Comparison of ENCODE assay signal across 8 cellular contexts in genomic region chr5:170278611-170279500, GRCh38. TPM values are rescaled to one million over a fixed set of nuclear protein-coding genes. Genes with fewer than 3 reads are reported as not detected.
DNase-seq lines count a peak whose midpoint lies in the region; ATAC-seq and TF ChIP-seq lines count a peak whose summit lies in the region.

No MANE protein-coding gene starts in this region.

- peak overlapping the region; percentile 88 to 99 for H3K27ac Mint-ChIP-seq in natural killer cell treated with Interleukin-12 subunit alpha and Interleukin-12 subunit beta and Interleukin-15 and Interleukin-18, amount 100 ng/mL, for 72 hours

- DNase-seq in SIG-M5 treated with dmso at 0.1 percent for 504 hours (lab: John Stamatoyannopoulos, UW; ENCODE audit: unreplicated experiment) (peak; percentile 91), activated gamma-delta T cell treated with Interleukin-2 at 50 U/mL for 16 hours (peak; percentile 90), upper lobe of right lung (peak; percentile 81), NCI-H1105 (lab: John Stamatoyannopoulos, UW) (no peak), COLO829 (ENCODE audit: low spot score) (no peak)
- peak; percentile 91 for DNase-seq in natural killer cell treated with Interleukin-12 subunit alpha and Interleukin-12 subunit beta and Interleukin-15 and Interleukin-18, amount 100 ng/mL, for 72 hours (ENCODE audit: low spot score)

- no peaks in the 10 kb centered on the region for H3K9me3 ChIP-seq in upper lobe of right lung

- intact Hi-C loops in upper lobe of right lung (cut with DNase I), result no loop called here

- H3K27me3 Mint-ChIP-seq in natural killer cell treated with Interleukin-12 subunit alpha and Interleukin-12 subunit beta and Interleukin-15 and Interleukin-18, amount 100 ng/mL, for 72 hours, result no peaks in the 10 kb centered on the region

- peaks cover 51% of the 10 kb centered on the region for H3K4me1 ChIP-seq in upper lobe of right lung

- peak overlapping the region; percentile 66 for H3K27ac ChIP-seq in upper lobe of right lung

- H3K9me3 Mint-ChIP-seq in natural killer cell treated with Interleukin-12 subunit alpha and Interleukin-12 subunit beta and Interleukin-15 and Interleukin-18, amount 100 ng/mL, for 72 hours, result no peaks in the 10 kb centered on the region

- ATAC-seq in GM18858 (IDR thresholded peaks at IDR 0.05; ENCODE audit: unreplicated experiment) (peak; percentile 85), HG02970 (IDR thresholded peaks at IDR 0.05; ENCODE audit: low FRiP score, unreplicated experiment) (peak; percentile 90), upper lobe of right lung (peak; percentile 72)
- ATAC-seq in natural killer cell treated with Interleukin-12 subunit alpha and Interleukin-12 subunit beta and Interleukin-15 and Interleukin-18, amount 100 ng/mL, for 72 hours, result peak; percentile 92 to 93

- peaks cover 15% of the 10 kb centered on the region for H3K36me3 ChIP-seq in upper lobe of right lung

- peak overlapping the region; percentile 82 for H3K4me3 Mint-ChIP-seq in natural killer cell treated with Interleukin-12 subunit alpha and Interleukin-12 subunit beta and Interleukin-15 and Interleukin-18, amount 100 ng/mL, for 72 hours

- peaks cover 86 to 93% of the 10 kb centered on the region in 2 donors for H3K4me1 Mint-ChIP-seq in natural killer cell treated with Interleukin-12 subunit alpha and Interleukin-12 subunit beta and Interleukin-15 and Interleukin-18, amount 100 ng/mL, for 72 hours (ENCODE audit: low read depth in 2 of 2)

- peaks cover 32% of the 10 kb centered on the region for H3K36me3 Mint-ChIP-seq in natural killer cell treated with Interleukin-12 subunit alpha and Interleukin-12 subunit beta and Interleukin-15 and Interleukin-18, amount 100 ng/mL, for 72 hours

- no peaks in the 10 kb centered on the region for H3K27me3 ChIP-seq in upper lobe of right lung

- no peak for TF ChIP-seq CTCF in upper lobe of right lung (IDR thresholded peaks at IDR 0.05)

- H3K4me3 ChIP-seq in upper lobe of right lung, result peak overlapping the region; percentile 8

RNA-seq across cellular contexts. Expression of gene LCP2, which starts 18.7 kb away (rescaled TPM):
- 100 to 1,000 TPM; 282 to 360 TPM for total RNA-seq in natural killer cell treated with Interleukin-12 subunit alpha and Interleukin-12 subunit beta and Interleukin-15 and Interleukin-18, amount 100 ng/mL, for 72 hours
- total RNA-seq in upper lobe of right lung, result 83.1 TPM

RNA-seq across cellular contexts. Expression of gene C5orf58, which starts 46.1 kb away (rescaled TPM):
- not detected for total RNA-seq in natural killer cell treated with Interleukin-12 subunit alpha and Interleukin-12 subunit beta and Interleukin-15 and Interleukin-18, amount 100 ng/mL, for 72 hours
- not detected for total RNA-seq in upper lobe of right lung

Comparison
In these comparisons a context has a peak if more than half of its experiments do, and no peak if none do; other contexts are left out.
1. DNase-seq: peak in SIG-M5 treated with dmso at 0.1 percent for 504 hours (single experiment), activated gamma-delta T cell treated with Interleukin-2 at 50 U/mL for 16 hours (single experiment), natural killer cell treated with Interleukin-12 subunit alpha and Interleukin-12 subunit beta and Interleukin-15 and Interleukin-18, amount 100 ng/mL, for 72 hours (single experiment) and upper lobe of right lung (single experiment); none in NCI-H1105 (single experiment) and COLO829 (single experiment).
2. Peak in every context shown above with its lines, with median percentiles within 50 percentile points of each other: ATAC-seq.